Comparison of ENCODE assay signal across 1 cellular context in genomic region chr12:108811411-108812185, GRCh38.
TF ChIP-seq lines count a peak whose summit lies in the region.

No MANE protein-coding gene starts in this region.

TF ChIP-seq in GM12878, 131 proteins besides CTCF, POLR2A, EP300 and RAD21 (continued from another document):
- TF ChIP-seq HSF1 (IDR thresholded peaks at IDR 0.05; ENCODE audit: low read depth, low read length), result no peak
- TF ChIP-seq ZBED1 (IDR thresholded peaks at IDR 0.05; ENCODE audit: borderline replicate concordance), result no peak
- no peak for TF ChIP-seq FOXM1 (IDR thresholded peaks at IDR 0.05; ENCODE audit: low read depth, low read length)
- TF ChIP-seq PKNOX1 (IDR thresholded peaks at IDR 0.05), result no peak
- TF ChIP-seq IRF4 (IDR thresholded peaks at IDR 0.05; ENCODE audit: low read depth, low read length), result no peak
- TF ChIP-seq DPF2 (IDR thresholded peaks at IDR 0.05), result no peak
- no peak for TF ChIP-seq KAT2A (conservative IDR thresholded peaks at IDR 0.05; ENCODE audit: control insufficient read depth, low read depth, low read length)
- no peak for TF ChIP-seq TCF3 (IDR thresholded peaks at IDR 0.05; ENCODE audit: borderline replicate concordance, insufficient read depth, low read depth, low read length)
- TF ChIP-seq SMAD5 (IDR thresholded peaks at IDR 0.05; ENCODE audit: low read depth), result no peak
- no peak for TF ChIP-seq EZH2 (IDR thresholded peaks at IDR 0.05; ENCODE audit: borderline replicate concordance, control insufficient read depth, low read depth, low read length)
- TF ChIP-seq IRF5 (IDR thresholded peaks at IDR 0.05; ENCODE audit: borderline replicate concordance), result no peak
- no peak for TF ChIP-seq CREM (IDR thresholded peaks at IDR 0.05; ENCODE audit: low read depth)
- no peak for TF ChIP-seq ATF3 (IDR thresholded peaks at IDR 0.05; ENCODE audit: borderline replicate concordance, extremely low read depth, low read depth, low read length)
- TF ChIP-seq USF1 (IDR thresholded peaks at IDR 0.05; ENCODE audit: borderline replicate concordance, extremely low read length, insufficient read depth, low read depth, low read length), result no peak
- no peak for TF ChIP-seq BCL11A (IDR thresholded peaks at IDR 0.05; ENCODE audit: low read depth, low read length)
